Comparison of ENCODE assay signal across 25 cellular contexts in the genomic region with DNA sequence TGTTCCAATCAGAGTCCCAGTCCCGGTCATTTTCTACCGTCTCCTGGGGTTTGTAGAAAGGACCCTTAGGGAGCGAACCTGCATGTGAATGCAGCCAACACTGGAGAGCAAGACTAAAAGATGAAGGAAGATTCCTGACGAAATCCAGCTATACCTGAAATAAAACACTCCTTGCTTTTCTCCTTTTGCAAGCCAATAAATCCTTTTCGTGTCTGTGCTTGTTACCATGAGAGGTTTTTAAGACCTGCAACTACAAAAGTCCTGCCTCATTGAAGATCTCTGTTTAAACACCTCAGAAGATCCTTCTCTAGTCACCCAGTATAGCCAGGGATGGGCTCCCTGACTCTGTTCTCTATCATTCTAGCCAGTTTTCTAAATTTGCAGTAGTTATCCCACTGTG. TPM values are rescaled to one million over a fixed set of nuclear protein-coding genes. Genes with fewer than 3 reads are reported as not detected.
A peak's percentile ranks its signal among the peaks of the same experiment; 100 is the strongest.
DNase-seq lines count a peak whose midpoint lies in the region; ATAC-seq and TF ChIP-seq lines count a peak whose summit lies in the region.
"Had no signal": no experiment of that assay in that cellular context is flagged by ENCODE, and none has a peak within 500 bp of the region (broad histone marks: within the 10 kb centered on the region; RNA-seq: fewer than 3 reads in every experiment).

No MANE protein-coding gene starts in this region.

- H3K27me3 Mint-ChIP-seq in activated naive CD4-positive, alpha-beta T cell treated with anti-CD3 and anti-CD28 coated beads, Interleukin-2, amount 50 U/mL, for 24 hours: no peaks in the 10 kb centered on the region
- H3K27me3 Mint-ChIP-seq in WTC11 (ENCODE audit: low read depth) (peaks cover 7% of the 10 kb centered on the region), endothelial cell (ENCODE audit: unreplicated experiment) (peaks cover 4% of the 10 kb centered on the region)
- H3K27me3 Mint-ChIP-seq: IgD-negative memory B cell, memory B cell had no signal

- peaks cover 45% of the 10 kb centered on the region for H3K4me1 ChIP-seq in suprapubic skin

- no peak overlapping the region for H3K4me3 ChIP-seq in suprapubic skin
- H3K4me3 ChIP-seq: hepatocyte, upper lobe of left lung had no signal

- H3K9me3 ChIP-seq in suprapubic skin: no peaks in the 10 kb centered on the region
- H3K9me3 ChIP-seq: upper lobe of left lung had no signal

- no peak for TF ChIP-seq EP300 in suprapubic skin (IDR thresholded peaks at IDR 0.05)

- intact Hi-C loops in left cardiac atrium (cut with DNase I): no loop called here

- WGBS in suprapubic skin: 46% methylated on average over 5 of the region's 5 CpGs

- no peak for TF ChIP-seq CTCF in WTC11 (IDR thresholded peaks at IDR 0.05)
- no peak for TF ChIP-seq CTCF in endothelial cell (IDR thresholded peaks at IDR 0.05; ENCODE audit: unreplicated experiment)
- TF ChIP-seq CTCF in suprapubic skin (IDR thresholded peaks at IDR 0.05): no peak

- no peaks in the 10 kb centered on the region for H3K9me3 Mint-ChIP-seq in activated naive CD4-positive, alpha-beta T cell treated with anti-CD3 and anti-CD28 coated beads, Interleukin-2, amount 50 U/mL, for 24 hours
- no peaks in the 10 kb centered on the region for H3K9me3 Mint-ChIP-seq in activated naive CD4-positive, alpha-beta T cell treated with anti-CD3 and anti-CD28 coated beads, Interleukin-2, amount 50 U/mL, for 72 hours
- H3K9me3 Mint-ChIP-seq in WTC11: no peaks in the 10 kb centered on the region
- no peaks in the 10 kb centered on the region for H3K9me3 Mint-ChIP-seq in endothelial cell (ENCODE audit: unreplicated experiment)
- H3K9me3 Mint-ChIP-seq: IgD-negative memory B cell, memory B cell, neural crest cell had no signal

- POLR2A ChIA-PET in WTC11 (lab: Charles Lee): no interaction called here

- no peak for DNase-seq in activated naive CD4-positive, alpha-beta T cell treated with anti-CD3 and anti-CD28 coated beads, Interleukin-2, amount 50 U/mL, for 72 hours (ENCODE audit: low spot score in 2 of 2)
- no peak for DNase-seq in WTC11 (ENCODE audit: low spot score)
- no peak for DNase-seq in endothelial cell (ENCODE audit: low spot score)
- DNase-seq in suprapubic skin (ENCODE audit: low spot score in 2 of 2): no peak
- no peak for DNase-seq in AG20443 (ENCODE audit: low spot score)
- no peak for DNase-seq in mucosa of gallbladder (ENCODE audit: low spot score)
- no peak for DNase-seq in left cardiac atrium
- DNase-seq: activated CD4-positive, alpha-beta T cell treated with anti-CD3 and anti-CD28 coated beads, Interleukin-2, amount 50 U/mL, for 1 hour; aorta; cerebellar nuclear complex; EL; islet precursor cell; NCI-H1694; NCI-H2227 treated with DMSO at 0.1 percent for 48 hours; stimulated activated naive CD4-positive, alpha-beta T cell; upper lobe of left lung had no signal

- H3K36me3 ChIP-seq in suprapubic skin: no peaks in the 10 kb centered on the region
- H3K36me3 ChIP-seq: upper lobe of left lung had no signal

- H3K36me3 Mint-ChIP-seq in activated naive CD4-positive, alpha-beta T cell treated with anti-CD3 and anti-CD28 coated beads, Interleukin-2, amount 50 U/mL, for 24 hours: peaks cover 2% of the 10 kb centered on the region
- H3K36me3 Mint-ChIP-seq in activated naive CD4-positive, alpha-beta T cell treated with anti-CD3 and anti-CD28 coated beads, Interleukin-2, amount 50 U/mL, for 72 hours: peaks cover 3 to 14% of the 10 kb centered on the region in 2 donors
- H3K36me3 Mint-ChIP-seq in WTC11 (peaks cover 2% of the 10 kb centered on the region), endothelial cell (ENCODE audit: low read depth, unreplicated experiment) (no peaks in the 10 kb centered on the region)

- CTCF ChIA-PET in WTC11 (lab: Charles Lee): interaction anchor here (0.7 to 13.2 kb wide), 10 partner anchors 10 to 121 kb away, joined by 3 to 216 read pairs (median 8); a partner anchor contains a TSS

- H3K27ac ChIP-seq in suprapubic skin: peak overlapping the region; percentile 75
- H3K27ac ChIP-seq: hepatocyte, HL-60 had no signal

- H3K4me1 Mint-ChIP-seq in activated naive CD4-positive, alpha-beta T cell treated with anti-CD3 and anti-CD28 coated beads, Interleukin-2, amount 50 U/mL, for 24 hours: peaks cover 61% of the 10 kb centered on the region
- peaks cover 34% of the 10 kb centered on the region for H3K4me1 Mint-ChIP-seq in WTC11
- H3K4me1 Mint-ChIP-seq in endothelial cell (ENCODE audit: unreplicated experiment): peaks cover 21% of the 10 kb centered on the region

- H3K4me3 Mint-ChIP-seq in activated naive CD4-positive, alpha-beta T cell treated with anti-CD3 and anti-CD28 coated beads, Interleukin-2, amount 50 U/mL, for 24 hours: peak overlapping the region; percentile 23
- H3K4me3 Mint-ChIP-seq in WTC11 (no peak overlapping the region), endothelial cell (ENCODE audit: unreplicated experiment) (no peak overlapping the region)
- H3K4me3 Mint-ChIP-seq: memory B cell, neural crest cell had no signal

- ATAC-seq in activated naive CD4-positive, alpha-beta T cell treated with anti-CD3 and anti-CD28 coated beads, Interleukin-2, amount 50 U/mL, for 72 hours: no peak
- ATAC-seq in WTC11 (no peak), left cardiac atrium (no peak)

- TF ChIP-seq POLR2A in suprapubic skin (IDR thresholded peaks at IDR 0.05): no peak

- no peaks in the 10 kb centered on the region for H3K27me3 ChIP-seq in suprapubic skin
- H3K27me3 ChIP-seq: hepatocyte, upper lobe of left lung had no signal

- peak overlapping the region; percentile 65 for H3K27ac Mint-ChIP-seq in activated naive CD4-positive, alpha-beta T cell treated with anti-CD3 and anti-CD28 coated beads, Interleukin-2, amount 50 U/mL, for 24 hours
- peak overlapping the region in 1 of 2 donors; percentile 78 for H3K27ac Mint-ChIP-seq in activated naive CD4-positive, alpha-beta T cell treated with anti-CD3 and anti-CD28 coated beads, Interleukin-2, amount 50 U/mL, for 72 hours
- peak overlapping the region; percentile 82 for H3K27ac Mint-ChIP-seq in WTC11
- H3K27ac Mint-ChIP-seq in endothelial cell (ENCODE audit: unreplicated experiment): peak overlapping the region; percentile 16
- H3K27ac Mint-ChIP-seq: IgD-negative memory B cell, memory B cell had no signal

TF ChIP-seq in WTC11, 78 proteins besides CTCF, POLR2A, EP300 and RAD21 (continues in another document):
- TF ChIP-seq, protein P1, sequence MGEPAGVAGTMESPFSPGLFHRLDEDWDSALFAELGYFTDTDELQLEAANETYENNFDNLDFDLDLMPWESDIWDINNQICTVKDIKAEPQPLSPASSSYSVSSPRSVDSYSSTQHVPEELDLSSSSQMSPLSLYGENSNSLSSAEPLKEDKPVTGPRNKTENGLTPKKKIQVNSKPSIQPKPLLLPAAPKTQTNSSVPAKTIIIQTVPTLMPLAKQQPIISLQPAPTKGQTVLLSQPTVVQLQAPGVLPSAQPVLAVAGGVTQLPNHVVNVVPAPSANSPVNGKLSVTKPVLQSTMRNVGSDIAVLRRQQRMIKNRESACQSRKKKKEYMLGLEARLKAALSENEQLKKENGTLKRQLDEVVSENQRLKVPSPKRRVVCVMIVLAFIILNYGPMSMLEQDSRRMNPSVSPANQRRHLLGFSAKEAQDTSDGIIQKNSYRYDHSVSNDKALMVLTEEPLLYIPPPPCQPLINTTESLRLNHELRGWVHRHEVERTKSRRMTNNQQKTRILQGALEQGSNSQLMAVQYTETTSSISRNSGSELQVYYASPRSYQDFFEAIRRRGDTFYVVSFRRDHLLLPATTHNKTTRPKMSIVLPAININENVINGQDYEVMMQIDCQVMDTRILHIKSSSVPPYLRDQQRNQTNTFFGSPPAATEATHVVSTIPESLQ (CRISPR knock-in tag; IDR thresholded peaks at IDR 0.05): no peak
- TF ChIP-seq, protein P2, sequence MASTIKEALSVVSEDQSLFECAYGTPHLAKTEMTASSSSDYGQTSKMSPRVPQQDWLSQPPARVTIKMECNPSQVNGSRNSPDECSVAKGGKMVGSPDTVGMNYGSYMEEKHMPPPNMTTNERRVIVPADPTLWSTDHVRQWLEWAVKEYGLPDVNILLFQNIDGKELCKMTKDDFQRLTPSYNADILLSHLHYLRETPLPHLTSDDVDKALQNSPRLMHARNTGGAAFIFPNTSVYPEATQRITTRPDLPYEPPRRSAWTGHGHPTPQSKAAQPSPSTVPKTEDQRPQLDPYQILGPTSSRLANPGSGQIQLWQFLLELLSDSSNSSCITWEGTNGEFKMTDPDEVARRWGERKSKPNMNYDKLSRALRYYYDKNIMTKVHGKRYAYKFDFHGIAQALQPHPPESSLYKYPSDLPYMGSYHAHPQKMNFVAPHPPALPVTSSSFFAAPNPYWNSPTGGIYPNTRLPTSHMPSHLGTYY (CRISPR knock-in tag; IDR thresholded peaks at IDR 0.05): no peak
- TF ChIP-seq TEAD4 (CRISPR knock-in tag; IDR thresholded peaks at IDR 0.05) (no peak), ZNF232 (CRISPR knock-in tag; IDR thresholded peaks at IDR 0.05) (no peak)

RNA-seq across cellular contexts. Expression of a gene that starts 10.0 kb away (rescaled TPM):
- under 1 TPM; 0.07 to 0.19 TPM for total RNA-seq in activated naive CD4-positive, alpha-beta T cell treated with anti-CD3 and anti-CD28 coated beads, Interleukin-2, amount 50 U/mL, for 72 hours
- total RNA-seq in WTC11 (2021): not detected in 3 replicates
- not detected for total RNA-seq in endothelial cell (ENCODE audit: unreplicated experiment)
- under 1 TPM in 1 of 4 donors, not detected in 3; 0.29 TPM for total RNA-seq in suprapubic skin
- total RNA-seq in mucosa of gallbladder: 0.06 TPM
- total RNA-seq in left cardiac atrium: not detected
- total RNA-seq: aorta, fibroblast of villous mesenchyme, H4, hepatocyte, upper lobe of left lung had no signal

RNA-seq across cellular contexts. Expression of a gene that starts 16.5 kb away (rescaled TPM):
- 10 to 100 TPM; 22.0 to 77.6 TPM for total RNA-seq in activated naive CD4-positive, alpha-beta T cell treated with anti-CD3 and anti-CD28 coated beads, Interleukin-2, amount 50 U/mL, for 72 hours
- total RNA-seq in WTC11 (2021) (60.4 to 74.6 TPM (median 64.6 TPM) in 3 replicates), endothelial cell (ENCODE audit: unreplicated experiment) (21.8 TPM), suprapubic skin (10 to 100 TPM; 38.5 to 85.9 (median 68.8) TPM), mucosa of gallbladder (46.3 TPM), left cardiac atrium (1 to 10 TPM; 3.7 to 4.7 TPM)

RNA-seq across cellular contexts. Expression of a gene that starts 22.7 kb away (rescaled TPM):
- total RNA-seq in activated naive CD4-positive, alpha-beta T cell treated with anti-CD3 and anti-CD28 coated beads, Interleukin-2, amount 50 U/mL, for 72 hours: 100 to 1,000 TPM in 1 of 2 donors, 10 to 100 TPM in 1; 96.7 to 108 TPM
- 141 to 162 TPM (median 147 TPM) in 3 replicates for total RNA-seq in WTC11 (2021)
- total RNA-seq in endothelial cell (ENCODE audit: unreplicated experiment): 137 TPM
- total RNA-seq in suprapubic skin: 100 to 1,000 TPM; 119 to 191 (median 160) TPM
- 184 TPM for total RNA-seq in mucosa of gallbladder
- 10 to 100 TPM; 76.4 to 77.7 TPM for total RNA-seq in left cardiac atrium

RNA-seq across cellular contexts. Expression of a gene that starts 26.2 kb away (rescaled TPM):
- not detected for total RNA-seq in activated naive CD4-positive, alpha-beta T cell treated with anti-CD3 and anti-CD28 coated beads, Interleukin-2, amount 50 U/mL, for 72 hours
- total RNA-seq in WTC11 (2021) (0.48 TPM in 1 of 3 replicates, not detected in the others), endothelial cell (ENCODE audit: unreplicated experiment) (not detected), suprapubic skin (not detected), mucosa of gallbladder (not detected), left cardiac atrium (not detected)
- total RNA-seq: aorta, fibroblast of villous mesenchyme, H4, hepatocyte, neural crest cell, SK-MEL-5, upper lobe of left lung had no signal

RNA-seq across cellular contexts. Expression of a gene that starts 35.2 kb away (rescaled TPM):
- total RNA-seq in activated naive CD4-positive, alpha-beta T cell treated with anti-CD3 and anti-CD28 coated beads, Interleukin-2, amount 50 U/mL, for 72 hours: 1 to 10 TPM; 2.2 to 9.8 TPM
- total RNA-seq in WTC11 (2021) (10.0 to 12.8 TPM (median 12.1 TPM) in 3 replicates), endothelial cell (ENCODE audit: unreplicated experiment) (1.4 TPM), suprapubic skin (10 to 100 TPM in 1 of 4 donors, 1 to 10 TPM in 3; 2.3 to 18.4 (median 7.1) TPM), mucosa of gallbladder (15.3 TPM), left cardiac atrium (under 1 TPM; 0.27 to 0.39 TPM)
